Comparison of ENCODE assay signal across 7 cellular contexts in genomic region chr9:124320062-124320973, GRCh38.
DNase-seq lines count a peak whose midpoint lies in the region; ATAC-seq, FAIRE-seq and TF ChIP-seq lines count a peak whose summit lies in the region.

No MANE protein-coding gene starts in this region.

- no peak overlapping the region for H3K4me3 ChIP-seq in GM06990 (replicated peaks; ENCODE audit: low read depth, low read length)
- H3K4me3 ChIP-seq in MG63 = no peak overlapping the region
- no peak overlapping the region for H3K4me3 ChIP-seq in SU-DHL-6 (ENCODE audit: insufficient read depth, low read length, poor library complexity, severe bottlenecking)
- no peak overlapping the region for H3K4me3 ChIP-seq in K562

- H3K9ac ChIP-seq in SU-DHL-6 (ENCODE audit: low read length) (no peak overlapping the region), K562 (ENCODE audit: insufficient read depth in 1 of 2, low read depth in 2 of 2, low read length in 2 of 2) (no peak overlapping the region)

- WGBS in K562 (ENCODE audit: insufficient coverage, low coverage, missing lambda C conversion rate) = 47% methylated on average over 17 of the region's 17 CpGs

- peaks cover 11 to 24% of the 10 kb centered on the region in 2 experiments for H3K4me1 ChIP-seq in K562 (replicated peaks in 1 of 2; ENCODE audit: control insufficient read depth in 2 of 2, insufficient read depth in 2 of 2, low read length in 2 of 2)

- no peak overlapping the region for H2AFZ ChIP-seq in SU-DHL-6 (ENCODE audit: low read depth, low read length, severe bottlenecking)
- H2AFZ ChIP-seq in K562 (ENCODE audit: low read depth, low read length) = no peak overlapping the region; the same call in none of the 2 replicates

- peak; percentile 93 for ATAC-seq in K562
- ATAC-seq in GM19328 (IDR thresholded peaks at IDR 0.05; ENCODE audit: unreplicated experiment) = no peak

- TF ChIP-seq EP300 in K562 (IDR thresholded peaks at IDR 0.05; ENCODE audit: low read length) = no peak

- H3K9me1 ChIP-seq in K562 (ENCODE audit: control insufficient read depth, insufficient read depth, low read length) = no peaks in the 10 kb centered on the region

- intact Hi-C loops in K562 (cut with micrococcal nuclease) = loop anchor here (1.0 to 5.0 kb wide), 2 partner anchors 72 to 187 kb away; no protein-coding TSS in a partner anchor

- H3K9me2 ChIP-seq in SU-DHL-6 (replicated peaks; ENCODE audit: insufficient read depth, low read length) = no peaks in the 10 kb centered on the region

- FAIRE-seq in K562 (lab: Jason Lieb, UNC) = peak; percentile 94

- peaks cover 13% of the 10 kb centered on the region for H3K79me2 ChIP-seq in SU-DHL-6 (ENCODE audit: insufficient read depth, low read length)
- H3K79me2 ChIP-seq in K562 (ENCODE audit: control insufficient read depth, insufficient read depth, low read length) = no peaks in the 10 kb centered on the region

- TF ChIP-seq POLR2A in K562 (conservative IDR thresholded peaks at IDR 0.05) = no peak

- BruUV-seq in K562 (replicated peaks; lab: Mats Ljungman, UMichigan) = no TSS peak

- no peak overlapping the region for H3K27ac ChIP-seq in SU-DHL-6 (ENCODE audit: low read depth, low read length)
- no peak overlapping the region for H3K27ac ChIP-seq in K562 (ENCODE audit: extremely low read depth, low read depth, low read length)

- H3K4me2 ChIP-seq in SU-DHL-6 (ENCODE audit: low read depth, low read length, poor library complexity, severe bottlenecking) = no peak overlapping the region
- no peak overlapping the region for H3K4me2 ChIP-seq in K562 (ENCODE audit: insufficient read depth, low read length)

- POLR2A ChIA-PET in K562 (lab: Yijun Ruan, JAX) = interaction anchor here (1.2 kb wide), 1 partner anchor 28 kb away, joined by 4 read pairs; no protein-coding TSS in a partner anchor

- H4K20me1 ChIP-seq in SU-DHL-6 (ENCODE audit: low read depth, low read length) (0 out of 2 replicates have a peak, but pooled peaks cover 3% of the 10 kb centered on the region), K562 (replicated peaks; ENCODE audit: control insufficient read depth, insufficient read depth, low read length) (0 out of 2 replicates have a peak, but pooled peaks cover 4% of the 10 kb centered on the region)

- in situ Hi-C loops in K562 (cut with MboI) = loop anchor here (5.0 to 25.0 kb wide), 2 partner anchors 193 to 783 kb away; no protein-coding TSS in a partner anchor

- H3K9me3 ChIP-seq in MG63 = no peaks in the 10 kb centered on the region
- H3K9me3 ChIP-seq in SU-DHL-6 (ENCODE audit: insufficient read depth, low read length) = no peaks in the 10 kb centered on the region
- no peaks in the 10 kb centered on the region for H3K9me3 ChIP-seq in K562 (replicated peaks; ENCODE audit: control insufficient read depth, insufficient read depth, low read depth, low read length)

- TF ChIP-seq RAD21 in K562 (CRISPR knock-in tag; conservative IDR thresholded peaks at IDR 0.05 in 1 of 2, IDR thresholded peaks at IDR 0.05 in 1 of 2) = peak; percentile 61 to 79

- TF ChIP-seq CTCF in GM06990 (IDR thresholded peaks at IDR 0.05; ENCODE audit: insufficient read depth, low read length, poor library complexity, severe bottlenecking) = peak; percentile 85
- TF ChIP-seq CTCF in SU-DHL-6 (IDR thresholded peaks at IDR 0.05; ENCODE audit: insufficient read depth, low read length, poor library complexity, severe bottlenecking) = peak; percentile 78
- TF ChIP-seq CTCF in K562 (IDR thresholded peaks at IDR 0.05 in 2 of 3, conservative IDR thresholded peaks at IDR 0.05 in 1 of 3; ENCODE audit: insufficient read depth in 2 of 3, low read depth in 1 of 3, low read length in 3 of 3) = peak; percentile 84 to 95 (median 90)

- DNase-seq in GM06990 (ENCODE audit: extremely low read depth, insufficient read length) = no peak
- DNase-seq in MG63 = peak; percentile 63
- peak; percentile 76 to 85 (median 82) for DNase-seq in K562 (ENCODE audit: extremely low read depth in 1 of 4, low spot score in 3 of 4)
- peak; percentile 95 for DNase-seq in iPS-NIHi7 (ENCODE audit: extremely low spot score)
- DNase-seq in stimulated activated CD4-positive, alpha-beta T cell treated with anti-CD3 and anti-CD28 coated beads, Interleukin-1b, Interleukin-23, amount 100 ng/mL, for 24 hours (ENCODE audit: low read depth in 4 of 4, low spot score in 1 of 4) = peak; percentile 12 to 25 (median 21)

- no peaks in the 10 kb centered on the region for H3K27me3 ChIP-seq in GM06990 (replicated peaks; ENCODE audit: control insufficient read depth, insufficient read depth, low read length)
- no peaks in the 10 kb centered on the region for H3K27me3 ChIP-seq in MG63
- H3K27me3 ChIP-seq in SU-DHL-6 (ENCODE audit: low read length) = no peaks in the 10 kb centered on the region
- H3K27me3 ChIP-seq in K562 (ENCODE audit: control insufficient read depth in 2 of 2, insufficient read depth in 2 of 2, low read length in 2 of 2) = no peaks in the 10 kb centered on the region

- CTCF ChIA-PET in K562 (lab: Yijun Ruan, JAX; ENCODE audit: low intra/inter-chr PET ratio) = interaction anchor here (0.5 to 2.6 kb wide), 4 partner anchors 161 to 199 kb away, joined by 3 to 16 read pairs (median 8); no protein-coding TSS in a partner anchor

- H3F3A ChIP-seq in SU-DHL-6 (ENCODE audit: insufficient read depth) = peaks cover 13% of the 10 kb centered on the region; the same call in 1 of the 2 replicates

- H3K36me3 ChIP-seq in GM06990 (ENCODE audit: control insufficient read depth, insufficient read depth, low read length) (peaks cover 65% of the 10 kb centered on the region), MG63 (peaks cover 62% of the 10 kb centered on the region), SU-DHL-6 (ENCODE audit: low read length) (peaks cover 22% of the 10 kb centered on the region; the same call in 1 of the 2 replicates), K562 (ENCODE audit: control insufficient read depth, insufficient read depth, low read length) (no peaks in the 10 kb centered on the region; the same call in 2 of the 3 replicates)

TF ChIP-seq in K562, 482 proteins besides CTCF, POLR2A, EP300 and RAD21 (continues in another document):
- TF ChIP-seq NFYB (IDR thresholded peaks at IDR 0.05; ENCODE audit: extremely low read depth, insufficient read length) (no peak), ETV5 (CRISPR knock-in tag; IDR thresholded peaks at IDR 0.05; ENCODE audit: low read depth) (peak; percentile 59; the same call in 1 of the 2 replicates), KLF16 (IDR thresholded peaks at IDR 0.05) (peak; percentile 69), AFF4 (CRISPR knock-in tag; IDR thresholded peaks at IDR 0.05) (no peak), TSC22D4 (tag; IDR thresholded peaks at IDR 0.05) (no peak), PTRF (tag; IDR thresholded peaks at IDR 0.05) (no peak), ELF1 (tag; IDR thresholded peaks at IDR 0.05) (peak; percentile 73), ZNF354B (CRISPR knock-in tag; IDR thresholded peaks at IDR 0.05) (no peak), E2F5 (CRISPR knock-in tag; IDR thresholded peaks at IDR 0.05) (no peak), GABPA (tag; conservative IDR thresholded peaks at IDR 0.05; ENCODE audit: low read depth) (0 out of 2 replicates have a peak, but pooled peaks have one; percentile 40)
